ENCODE assay signal across 23 cellular contexts in the genomic region with DNA sequence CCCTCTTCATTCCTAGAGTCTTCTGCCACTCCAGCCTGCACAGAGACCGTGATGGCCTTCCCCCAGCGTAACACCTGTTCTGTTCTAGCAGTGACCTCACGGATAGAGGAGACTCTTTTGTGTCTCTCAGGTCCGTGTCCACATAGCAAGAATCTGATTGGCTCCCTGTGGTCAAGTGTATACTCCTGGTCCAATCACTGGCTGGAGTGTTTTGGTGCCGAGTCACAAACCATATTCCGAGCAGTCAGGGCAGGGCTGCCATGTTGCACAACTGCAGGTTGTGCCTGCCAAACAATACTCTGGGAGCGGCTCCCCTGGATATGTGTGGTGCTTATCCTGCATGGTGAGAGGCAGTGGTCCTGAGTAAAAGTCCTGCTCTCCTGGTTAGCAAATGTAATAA.
"Had no signal": no experiment of that assay in that cellular context is flagged by ENCODE, and none has a peak within 500 bp of the region (broad histone marks: within the 10 kb centered on the region; RNA-seq: fewer than 3 reads in every experiment).

No MANE protein-coding gene starts in this region.

- H3K4me3 Mint-ChIP-seq: activated naive CD8-positive, alpha-beta T cell treated with anti-CD3 and anti-CD28 coated beads, Interleukin-2, amount 10 ng/mL, durations not matched to agents 7 days and 5 days; activated T-cell treated with anti-CD3 and anti-CD28 coated beads, Interleukin-2, amount 50 U/mL, for 4 hours; memory B cell; naive B cell; T-helper 1 cell treated with Interleukin-12 subunit alpha and Interleukin-12 subunit beta and Interleukin-4 antibody, amounts not matched to agents 30 μg/mL and 1 μg/mL, for 36 hours; WTC11 had no signal

- ATAC-seq: activated T-cell treated with anti-CD3 and anti-CD28 coated beads, Interleukin-2, amount 50 U/mL, for 4 hours; left cardiac atrium; mucosa of descending colon; sciatic nerve; WTC11 had no signal

- H3K27ac ChIP-seq: spleen, testis, uterus had no signal

- H3K36me3 ChIP-seq: spleen, uterus had no signal

- H3K27me3 Mint-ChIP-seq: activated naive CD8-positive, alpha-beta T cell treated with anti-CD3 and anti-CD28 coated beads, Interleukin-2, amount 10 ng/mL, durations not matched to agents 7 days and 5 days had no signal

- H3K27me3 ChIP-seq: spleen, testis, uterus had no signal

- H3K4me3 ChIP-seq: mucosa of descending colon, spleen, testis, uterus had no signal

- H3K27ac Mint-ChIP-seq: activated naive CD8-positive, alpha-beta T cell treated with anti-CD3 and anti-CD28 coated beads, Interleukin-2, amount 10 ng/mL, durations not matched to agents 7 days and 5 days; activated T-helper 2 cell treated with anti-CD3 and anti-CD28 coated beads, Interferon-gamma antibody, Interleukin-2, Interleukin-4, amounts not matched to agents 10 μg/mL and 5 μg/mL and 100 μg/mL, durations not matched to agents 14 hours and 24 hours and 36 hours; memory B cell; naive B cell; T-helper 1 cell treated with Interleukin-12 subunit alpha and Interleukin-12 subunit beta and Interleukin-4 antibody, amounts not matched to agents 30 μg/mL and 1 μg/mL, for 36 hours; WTC11 had no signal

- H3K9me3 ChIP-seq: mucosa of descending colon, testis, uterus had no signal

- DNase-seq: activated CD4-positive, alpha-beta T cell treated with anti-CD3 and anti-CD28 coated beads, Interleukin-2, amount 50 U/mL, for 48 hours; activated CD8-positive, alpha-beta memory T cell treated with anti-CD3 and anti-CD28 coated beads, Interleukin-2, amount 50 U/mL, for 48 hours; activated naive CD4-positive, alpha-beta T cell; activated naive CD8-positive, alpha-beta T cell treated with anti-CD3 and anti-CD28 coated beads, Interleukin-2, amount 10 ng/mL, durations not matched to agents 7 days and 5 days; activated T-cell treated with anti-CD3 and anti-CD28 coated beads, Interleukin-2, amount 50 U/mL, for 4 hours; amygdala; central memory CD4-positive, alpha-beta T cell; foreskin fibroblast; left cardiac atrium; mucosa of descending colon; naive B cell; occipital lobe; spleen; stimulated activated CD4-positive, alpha-beta T cell treated with anti-CD3 and anti-CD28 coated beads, Interleukin-4, amount 100 ng/mL, for 1 hour; stimulated activated naive CD4-positive, alpha-beta T cell; T1000; testis; uterus had no signal
